In genomic region chr10:24556746-24557742, GRCh38 we compare ENCODE assay signal across 8 cellular contexts.
DNase-seq lines count a peak whose midpoint lies in the region; ATAC-seq, FAIRE-seq and TF ChIP-seq lines count a peak whose summit lies in the region.

No MANE protein-coding gene starts in this region.

- H3K4me3 Mint-ChIP-seq in mesothelial cell of epicardium: no peak overlapping the region
- H3K4me3 Mint-ChIP-seq in stimulated activated memory B cell treated with anti-CD40 and anti-IgM and Interleukin-4, amounts not matched to agents 10 μg/mL and 1 μg/mL and 100 μg/mL, for 72 hours: no peak overlapping the region

- no peaks in the 10 kb centered on the region for H3K36me3 Mint-ChIP-seq in mesothelial cell of epicardium
- no peaks in the 10 kb centered on the region for H3K36me3 Mint-ChIP-seq in stimulated activated memory B cell treated with anti-CD40 and anti-IgM and Interleukin-4, amounts not matched to agents 10 μg/mL and 1 μg/mL and 100 μg/mL, for 72 hours

- peak; percentile 52 for FAIRE-seq in RCC 7860 (lab: Jason Lieb, UNC)
- FAIRE-seq in endometrium (lab: Jason Lieb, UNC): peak; percentile 4

- H3K27me3 Mint-ChIP-seq in mesothelial cell of epicardium (ENCODE audit: low read depth): peaks cover 6% of the 10 kb centered on the region
- H3K27me3 Mint-ChIP-seq in stimulated activated memory B cell treated with anti-CD40 and anti-IgM and Interleukin-4, amounts not matched to agents 10 μg/mL and 1 μg/mL and 100 μg/mL, for 72 hours: no peaks in the 10 kb centered on the region

- peak overlapping the region; percentile 48 for H3K27ac Mint-ChIP-seq in mesothelial cell of epicardium
- H3K27ac Mint-ChIP-seq in stimulated activated memory B cell treated with anti-CD40 and anti-IgM and Interleukin-4, amounts not matched to agents 10 μg/mL and 1 μg/mL and 100 μg/mL, for 72 hours: no peak overlapping the region

- ATAC-seq in HG03342 (IDR thresholded peaks at IDR 0.05; ENCODE audit: unreplicated experiment): peak; percentile 66
- ATAC-seq in HG02588 (IDR thresholded peaks at IDR 0.05; ENCODE audit: unreplicated experiment): no peak
- ATAC-seq in stimulated activated memory B cell treated with anti-CD40 and anti-IgM and Interleukin-4, amounts not matched to agents 10 μg/mL and 1 μg/mL and 100 μg/mL, for 72 hours: no peak

- H3K4me1 Mint-ChIP-seq in mesothelial cell of epicardium: peaks cover 24% of the 10 kb centered on the region
- no peaks in the 10 kb centered on the region for H3K4me1 Mint-ChIP-seq in stimulated activated memory B cell treated with anti-CD40 and anti-IgM and Interleukin-4, amounts not matched to agents 10 μg/mL and 1 μg/mL and 100 μg/mL, for 72 hours

- peak; percentile 69 for TF ChIP-seq CTCF in GM12864 (IDR thresholded peaks at IDR 0.05; ENCODE audit: low read depth, low read length, missing control alignments)
- peak; percentile 89 for TF ChIP-seq CTCF in mesothelial cell of epicardium (IDR thresholded peaks at IDR 0.05; ENCODE audit: unreplicated experiment)

- peak; percentile 66 for DNase-seq in AG20443 (ENCODE audit: low spot score)
- DNase-seq in GM12864 (ENCODE audit: low read depth): peak; percentile 34
- peak; percentile 55 for DNase-seq in RCC 7860 (ENCODE audit: low spot score)
- no peak for DNase-seq in mesothelial cell of epicardium (ENCODE audit: low spot score in 2 of 2, unreplicated experiment in 2 of 2)

- no peak overlapping the region for H3K4me3 ChIP-seq in GM12864 (ENCODE audit: low read depth, low read length)

- no peaks in the 10 kb centered on the region for H3K9me3 Mint-ChIP-seq in mesothelial cell of epicardium
- H3K9me3 Mint-ChIP-seq in stimulated activated memory B cell treated with anti-CD40 and anti-IgM and Interleukin-4, amounts not matched to agents 10 μg/mL and 1 μg/mL and 100 μg/mL, for 72 hours: no peaks in the 10 kb centered on the region

Comparison
In these comparisons a context has a peak if more than half of its experiments do, and no peak if none do; other contexts are left out.
1. DNase-seq: peak in AG20443 (single experiment), GM12864 (single experiment) and RCC 7860 (single experiment); none in mesothelial cell of epicardium (0 of 2).